ENCODE assay signal across 8 cellular contexts in the genomic region with DNA sequence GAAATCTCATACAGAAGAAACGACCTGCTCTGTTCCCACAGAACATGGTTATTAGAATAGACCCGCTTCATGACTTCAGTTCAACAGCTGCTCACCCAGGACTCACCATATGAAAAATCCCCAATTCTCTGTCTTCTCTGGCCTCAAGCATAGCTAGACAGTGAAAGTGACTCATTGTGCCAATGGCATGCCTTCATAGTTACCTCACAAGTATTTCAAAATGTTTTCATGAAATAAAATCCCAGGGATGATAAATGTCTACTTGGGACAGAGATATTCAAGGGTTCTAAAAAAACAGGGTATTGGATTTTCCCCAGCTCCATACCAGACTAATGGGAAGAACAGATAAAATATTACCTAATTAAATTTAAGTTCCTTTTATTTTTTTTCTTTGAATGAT.
DNase-seq lines count a peak whose midpoint lies in the region; ATAC-seq and TF ChIP-seq lines count a peak whose summit lies in the region.

No MANE protein-coding gene starts in this region.

- peaks cover 7% of the 10 kb centered on the region for H3K4me1 ChIP-seq in ovary (ENCODE audit: insufficient read depth)

- 59 to 84% (median 71%) methylated on average over 2 of the region's 2 CpGs for WGBS in ovary, 3 donors

- no peak for TF ChIP-seq EP300 in ovary (IDR thresholded peaks at IDR 0.05)

- peaks cover 37% of the 10 kb centered on the region for H3K36me3 Mint-ChIP-seq in brain
- peaks cover 26% of the 10 kb centered on the region for H3K36me3 Mint-ChIP-seq in mesothelial cell of epicardium

- TF ChIP-seq POLR2A in ovary (IDR thresholded peaks at IDR 0.05), result no peak

- no peak for ATAC-seq in HG03571 (IDR thresholded peaks at IDR 0.05; ENCODE audit: unreplicated experiment)
- no peak for ATAC-seq in GM18870 (IDR thresholded peaks at IDR 0.05; ENCODE audit: unreplicated experiment)

- H3K4me1 Mint-ChIP-seq in brain (peaks cover 45% of the 10 kb centered on the region), mesothelial cell of epicardium (peaks cover 46% of the 10 kb centered on the region)

- POLR2A ChIA-PET in AG04449 (lab: Yijun Ruan, JAX), result interaction anchor here (0.7 to 0.9 kb wide), 2 partner anchors 11 to 18 kb away, joined by 3 read pairs; no protein-coding TSS in a partner anchor

- H3K27me3 Mint-ChIP-seq in brain, result peaks cover 3% of the 10 kb centered on the region
- H3K27me3 Mint-ChIP-seq in mesothelial cell of epicardium (ENCODE audit: low read depth), result no peaks in the 10 kb centered on the region

- no peaks in the 10 kb centered on the region for H3K27me3 ChIP-seq in ovary

- peaks cover 0 to 3% (median 0%) of the 10 kb centered on the region in 5 experiments for H3K9me3 Mint-ChIP-seq in brain
- H3K9me3 Mint-ChIP-seq in mesothelial cell of epicardium, result peaks cover 7% of the 10 kb centered on the region

- H3K4me3 ChIP-seq in AG04449 (ENCODE audit: low read depth, low read length) (no peak overlapping the region), ovary (no peak overlapping the region)

- DNase-seq in AG04449 (ENCODE audit: low read depth, low spot score) (peak; percentile 90), HT1080 (ENCODE audit: low read depth) (peak; percentile 84), mesothelial cell of epicardium (ENCODE audit: low spot score in 2 of 2, unreplicated experiment in 2 of 2) (no peak), ovary (no peak), retina (no peak)

- no peak overlapping the region for H3K27ac ChIP-seq in ovary

- no peaks in the 10 kb centered on the region for H3K36me3 ChIP-seq in ovary

- intact Hi-C loops in ovary (cut with DNase I), result no loop called here

- CTCF ChIA-PET in AG04449 (lab: Yijun Ruan, JAX), result interaction anchor here (1.0 to 1.9 kb wide), 2 partner anchors 19 to 39 kb away, joined by 5 to 12 read pairs; no protein-coding TSS in a partner anchor

- H3K9me3 ChIP-seq in ovary, result no peaks in the 10 kb centered on the region

- H3K4me3 Mint-ChIP-seq in brain (peak overlapping the region in 1 of 5 experiments; percentile 4), mesothelial cell of epicardium (no peak overlapping the region)

- H3K27ac Mint-ChIP-seq in brain (peak overlapping the region in 3 of 5 experiments; percentile 4 to 63 (median 55)), mesothelial cell of epicardium (peak overlapping the region; percentile 87)

- TF ChIP-seq CTCF in AG04449 (IDR thresholded peaks at IDR 0.05; ENCODE audit: insufficient read depth, low read length, missing control alignments), result no peak
- TF ChIP-seq CTCF in brain (conservative IDR thresholded peaks at IDR 0.05), result no peak
- no peak for TF ChIP-seq CTCF in mesothelial cell of epicardium (IDR thresholded peaks at IDR 0.05; ENCODE audit: unreplicated experiment)
- no peak for TF ChIP-seq CTCF in ovary (IDR thresholded peaks at IDR 0.05)

Comparison
In these comparisons a context has a peak if more than half of its experiments do, and no peak if none do; other contexts are left out.
1. DNase-seq: peak in AG04449 (single experiment) and HT1080 (single experiment); none in mesothelial cell of epicardium (0 of 2), ovary (0 of 5) and retina (single experiment).